21 cellular contexts compared by ENCODE assay signal in the genomic region with DNA sequence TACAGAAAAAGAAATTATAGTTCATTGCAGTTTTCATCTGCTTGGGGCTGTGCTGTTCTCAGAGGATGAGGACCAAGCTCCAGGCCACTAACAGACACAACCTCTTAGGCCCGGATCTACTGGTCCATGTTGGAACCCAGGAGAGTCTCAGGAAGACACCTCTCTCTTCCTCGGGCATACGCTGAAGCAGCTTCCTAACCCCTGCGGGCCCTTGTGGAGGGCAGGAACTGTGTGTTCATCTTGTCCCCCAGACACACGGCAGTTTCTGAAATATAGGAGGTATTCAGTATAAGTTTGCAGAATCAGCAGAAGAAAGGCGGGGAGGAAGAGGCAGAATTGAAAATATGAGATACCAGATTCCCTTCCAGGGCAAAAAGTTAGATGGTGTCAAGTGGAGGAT.
DNase-seq lines count a peak whose midpoint lies in the region; ATAC-seq and TF ChIP-seq lines count a peak whose summit lies in the region.
"Had no signal": no experiment of that assay in that cellular context is flagged by ENCODE, and none has a peak within 500 bp of the region (broad histone marks: within the 10 kb centered on the region; RNA-seq: fewer than 3 reads in every experiment).

No MANE protein-coding gene starts in this region.

- H3K9ac ChIP-seq in BLaER1 (no peak overlapping the region), subcutaneous abdominal adipose tissue (ENCODE audit: low read length in 5 of 5) (no peak overlapping the region)

- H3K27ac ChIP-seq in BLaER1 (no peak overlapping the region), subcutaneous abdominal adipose tissue (ENCODE audit: low read depth, low read length) (peak overlapping the region; percentile 39)
- H3K27ac ChIP-seq: Peyer's patch had no signal

- H3K4me1 Mint-ChIP-seq in activated T-helper 17 cell treated with anti-CD3 and anti-CD28 coated beads, Interleukin-2, amount 50 U/mL, for 72 hours = peaks cover 11% of the 10 kb centered on the region
- H3K4me1 Mint-ChIP-seq in nephron = peaks cover 32% of the 10 kb centered on the region
- H3K4me1 Mint-ChIP-seq in activated CD4-positive, alpha-beta memory T cell treated with anti-CD3 and anti-CD28 coated beads for 36 hours (ENCODE audit: low read depth) = no peaks in the 10 kb centered on the region
- H3K4me1 Mint-ChIP-seq: B cell had no signal

- no peak for ATAC-seq in activated T-helper 17 cell treated with anti-CD3 and anti-CD28 coated beads, Interleukin-2, amount 50 U/mL, for 72 hours (replicated peaks)
- no peak for ATAC-seq in stimulated activated naive CD8-positive, alpha-beta T cell treated with anti-CD3 and anti-CD28 coated beads, Interleukin-15, Interleukin-2, amounts not matched to agents 100 U/mL and 50 U/mL, for 24 hours
- ATAC-seq: GM12878 had no signal

- H3K27me3 Mint-ChIP-seq in activated T-helper 17 cell treated with anti-CD3 and anti-CD28 coated beads, Interleukin-2, amount 50 U/mL, for 72 hours = no peaks in the 10 kb centered on the region
- H3K27me3 Mint-ChIP-seq in nephron (ENCODE audit: low read depth) = peaks cover 12% of the 10 kb centered on the region
- no peaks in the 10 kb centered on the region for H3K27me3 Mint-ChIP-seq in activated CD4-positive, alpha-beta memory T cell treated with anti-CD3 and anti-CD28 coated beads for 36 hours
- H3K27me3 Mint-ChIP-seq: B cell; CD4-positive, CD25-positive, alpha-beta regulatory T cell had no signal

- H3K4me3 ChIP-seq in BLaER1 = no peak overlapping the region
- H3K4me3 ChIP-seq in subcutaneous abdominal adipose tissue (ENCODE audit: low read depth in 1 of 5, low read length in 5 of 5) = no peak overlapping the region
- H3K4me3 ChIP-seq: GM12878, Peyer's patch had no signal

- CTCF ChIA-PET in activated CD4-positive, alpha-beta memory T cell treated with anti-CD3 and anti-CD28 coated beads for 36 hours (lab: Charles Lee) = interaction anchor here (0.6 kb wide), 1 partner anchor 246 kb away, joined by 3 read pairs; no protein-coding TSS in a partner anchor

- H3K27ac Mint-ChIP-seq in activated T-helper 17 cell treated with anti-CD3 and anti-CD28 coated beads, Interleukin-2, amount 50 U/mL, for 72 hours = peak overlapping the region; percentile 26
- peak overlapping the region; percentile 64 to 82 (median 70) for H3K27ac Mint-ChIP-seq in nephron
- no peak overlapping the region for H3K27ac Mint-ChIP-seq in activated CD4-positive, alpha-beta memory T cell treated with anti-CD3 and anti-CD28 coated beads for 36 hours
- H3K27ac Mint-ChIP-seq: B cell, H9, HFFc6 had no signal

- no peaks in the 10 kb centered on the region for H4K20me1 ChIP-seq in BLaER1

- peak overlapping the region; percentile 36; the same call in 1 of the 2 replicates for H3K4me2 ChIP-seq in BLaER1

- H3K4me1 ChIP-seq in BLaER1 = peaks cover 19% of the 10 kb centered on the region
- peaks cover 2 to 35% (median 21%) of the 10 kb centered on the region in 5 donors for H3K4me1 ChIP-seq in subcutaneous abdominal adipose tissue (ENCODE audit: control insufficient read depth in 5 of 5, insufficient read depth in 5 of 5, low read length in 5 of 5)

- DNase-seq in NCI-H2171 treated with DMSO at 0.1 percent for 48 hours (lab: John Stamatoyannopoulos, UW) (no peak), epidermal melanocyte (ENCODE audit: insufficient read length, low spot score) (no peak)
- DNase-seq in activated CD4-positive, alpha-beta memory T cell treated with anti-CD3 and anti-CD28 coated beads for 36 hours = no peak
- no peak for DNase-seq in stimulated activated naive CD8-positive, alpha-beta T cell treated with anti-CD3 and anti-CD28 coated beads, Interleukin-15, Interleukin-2, amounts not matched to agents 100 U/mL and 50 U/mL, for 24 hours
- DNase-seq: CD4-positive, CD25-positive, alpha-beta regulatory T cell; DMS79 treated with DMSO at 0.1 percent for 48 hours; H9; HFFc6; Kasumi-1; NCI-H1694; NCI-H2081; NCI-H2171; NCI-H524 treated with DMSO at 0.1 percent for 48 hours; NCI-H82; Peyer's patch had no signal

- intact Hi-C loops in activated CD4-positive, alpha-beta memory T cell treated with anti-CD3 and anti-CD28 coated beads for 36 hours (cut with micrococcal nuclease) = no loop called here

- H3K27me3 ChIP-seq in BLaER1 = no peaks in the 10 kb centered on the region
- no peaks in the 10 kb centered on the region for H3K27me3 ChIP-seq in subcutaneous abdominal adipose tissue (ENCODE audit: control insufficient read depth in 5 of 5, insufficient read depth in 4 of 5, low read length in 5 of 5)
- H3K27me3 ChIP-seq: Peyer's patch had no signal

- H3K4me3 Mint-ChIP-seq in activated T-helper 17 cell treated with anti-CD3 and anti-CD28 coated beads, Interleukin-2, amount 50 U/mL, for 72 hours = no peak overlapping the region
- no peak overlapping the region for H3K4me3 Mint-ChIP-seq in nephron
- no peak overlapping the region for H3K4me3 Mint-ChIP-seq in activated CD4-positive, alpha-beta memory T cell treated with anti-CD3 and anti-CD28 coated beads for 36 hours
- H3K4me3 Mint-ChIP-seq: B cell; CD4-positive, CD25-positive, alpha-beta regulatory T cell; H9; HFFc6 had no signal

- peaks cover 6% of the 10 kb centered on the region for H3K9me3 ChIP-seq in BLaER1
- H3K9me3 ChIP-seq in subcutaneous abdominal adipose tissue (ENCODE audit: control insufficient read depth in 5 of 5, low read length in 5 of 5) = no peaks in the 10 kb centered on the region
- H3K9me3 ChIP-seq: Peyer's patch had no signal

- no peaks in the 10 kb centered on the region for H3K9me3 Mint-ChIP-seq in activated T-helper 17 cell treated with anti-CD3 and anti-CD28 coated beads, Interleukin-2, amount 50 U/mL, for 72 hours
- H3K9me3 Mint-ChIP-seq in nephron = no peaks in the 10 kb centered on the region
- no peaks in the 10 kb centered on the region for H3K9me3 Mint-ChIP-seq in activated CD4-positive, alpha-beta memory T cell treated with anti-CD3 and anti-CD28 coated beads for 36 hours
- H3K9me3 Mint-ChIP-seq: CD4-positive, CD25-positive, alpha-beta regulatory T cell; H9; HFFc6 had no signal

- H3K36me3 ChIP-seq in BLaER1 (no peaks in the 10 kb centered on the region), subcutaneous abdominal adipose tissue (ENCODE audit: control insufficient read depth in 5 of 5, insufficient read depth in 5 of 5, low read length in 5 of 5) (no peaks in the 10 kb centered on the region)
- H3K36me3 ChIP-seq: Peyer's patch had no signal

- H3K36me3 Mint-ChIP-seq in activated T-helper 17 cell treated with anti-CD3 and anti-CD28 coated beads, Interleukin-2, amount 50 U/mL, for 72 hours (ENCODE audit: low read depth) = no peaks in the 10 kb centered on the region
- H3K36me3 Mint-ChIP-seq in nephron (ENCODE audit: low read depth) = no peaks in the 10 kb centered on the region
- H3K36me3 Mint-ChIP-seq in activated CD4-positive, alpha-beta memory T cell treated with anti-CD3 and anti-CD28 coated beads for 36 hours = no peaks in the 10 kb centered on the region
- H3K36me3 Mint-ChIP-seq: CD4-positive, CD25-positive, alpha-beta regulatory T cell had no signal

- POLR2A ChIA-PET in activated CD4-positive, alpha-beta memory T cell treated with anti-CD3 and anti-CD28 coated beads for 36 hours (lab: Charles Lee) = no interaction called here

- TF ChIP-seq CTCF in nephron (IDR thresholded peaks at IDR 0.05; ENCODE audit: unreplicated experiment in 3 of 3) = no peak
